ENCODE assay signal across 14 cellular contexts in genomic region chrX:80550722-80551121, GRCh38.
DNase-seq lines count a peak whose midpoint lies in the region; ATAC-seq and TF ChIP-seq lines count a peak whose summit lies in the region.
"Had no signal": no experiment of that assay in that cellular context is flagged by ENCODE, and none has a peak within 500 bp of the region (broad histone marks: within the 10 kb centered on the region; RNA-seq: fewer than 3 reads in every experiment).

No MANE protein-coding gene starts in this region.

- TF ChIP-seq CTCF in OCI-LY7 (conservative IDR thresholded peaks at IDR 0.05; ENCODE audit: low read length), result peak; percentile 46

- H3K4me3 Mint-ChIP-seq in natural killer cell treated with Interleukin-12 subunit alpha and Interleukin-12 subunit beta and Interleukin-15 and Interleukin-18, amount 100 ng/mL, for 72 hours, result no peak overlapping the region
- H3K4me3 Mint-ChIP-seq: activated naive CD8-positive, alpha-beta T cell had no signal

- H3K36me3 Mint-ChIP-seq in natural killer cell treated with Interleukin-12 subunit alpha and Interleukin-12 subunit beta and Interleukin-15 and Interleukin-18, amount 100 ng/mL, for 72 hours, result no peaks in the 10 kb centered on the region
- H3K36me3 Mint-ChIP-seq: activated naive CD8-positive, alpha-beta T cell had no signal

- H3K9me2 ChIP-seq in OCI-LY7 (ENCODE audit: insufficient read depth, low read length), result no peaks in the 10 kb centered on the region

- intact Hi-C loops in OCI-LY7 (cut with micrococcal nuclease; ENCODE audit: unreplicated experiment), result no loop called here

- H2AFZ ChIP-seq in OCI-LY7 (ENCODE audit: low read length), result no peak overlapping the region

- H3K9me3 Mint-ChIP-seq in natural killer cell treated with Interleukin-12 subunit alpha and Interleukin-12 subunit beta and Interleukin-15 and Interleukin-18, amount 100 ng/mL, for 72 hours, result no peaks in the 10 kb centered on the region

- no peak overlapping the region for H3K4me3 ChIP-seq in OCI-LY7 (ENCODE audit: low read depth, low read length, poor library complexity, severe bottlenecking)
- H3K4me3 ChIP-seq: vagina had no signal

- no peaks in the 10 kb centered on the region for H3K4me1 ChIP-seq in OCI-LY7 (ENCODE audit: insufficient read depth, low read length, poor library complexity, severe bottlenecking)
- H3K4me1 ChIP-seq: vagina had no signal

- peaks cover 0 to 2% of the 10 kb centered on the region in 2 donors for H3K27me3 Mint-ChIP-seq in natural killer cell treated with Interleukin-12 subunit alpha and Interleukin-12 subunit beta and Interleukin-15 and Interleukin-18, amount 100 ng/mL, for 72 hours
- H3K27me3 Mint-ChIP-seq: activated naive CD8-positive, alpha-beta T cell had no signal

- no peaks in the 10 kb centered on the region for H3K4me1 Mint-ChIP-seq in natural killer cell treated with Interleukin-12 subunit alpha and Interleukin-12 subunit beta and Interleukin-15 and Interleukin-18, amount 100 ng/mL, for 72 hours (ENCODE audit: low read depth in 2 of 2)

- H3K4me2 ChIP-seq in OCI-LY7 (ENCODE audit: low read length), result no peak overlapping the region

- DNase-seq in NCI-H526 (lab: John Stamatoyannopoulos, UW) (peak; percentile 6 to 31), NCI-H526 treated with DMSO at 0.1 percent for 48 hours (lab: John Stamatoyannopoulos, UW) (no peak), OCI-LY7 (ENCODE audit: low spot score) (peak; percentile 0), islet precursor cell (peak; percentile 61)
- no peak for DNase-seq in natural killer cell treated with Interleukin-12 subunit alpha and Interleukin-12 subunit beta and Interleukin-15 and Interleukin-18, amount 100 ng/mL, for 72 hours (ENCODE audit: low spot score)
- DNase-seq: activated CD8-positive, alpha-beta memory T cell treated with anti-CD3 and anti-CD28 coated beads, Interleukin-2, amount 50 U/mL, for 4 hours; mesenchymal stem cell; NCI-H2029 had no signal

- H3K79me2 ChIP-seq in OCI-LY7 (ENCODE audit: insufficient read depth, low read depth, low read length), result no peaks in the 10 kb centered on the region

- POLR2A ChIA-PET in OCI-LY7 (lab: Charles Lee), result no interaction called here

- no TSS peak for BruUV-seq in OCI-LY7 (replicated peaks; lab: Mats Ljungman, UMichigan)

- H4K20me1 ChIP-seq in OCI-LY7 (ENCODE audit: insufficient read depth, low read length), result no peaks in the 10 kb centered on the region

- CTCF ChIA-PET in OCI-LY7 (lab: Charles Lee; ENCODE audit: unreplicated experiment), result no interaction called here

- ATAC-seq in HG02885 (IDR thresholded peaks at IDR 0.05; ENCODE audit: poor library complexity, unreplicated experiment), result peak; percentile 61
- no peak for ATAC-seq in GM21786 (IDR thresholded peaks at IDR 0.05; ENCODE audit: unreplicated experiment)
- no peak for ATAC-seq in HG02973 (IDR thresholded peaks at IDR 0.05; ENCODE audit: unreplicated experiment)
- no peak for ATAC-seq in natural killer cell treated with Interleukin-12 subunit alpha and Interleukin-12 subunit beta and Interleukin-15 and Interleukin-18, amount 100 ng/mL, for 72 hours
- ATAC-seq: Panc1 had no signal

- H3K9me3 ChIP-seq in OCI-LY7 (ENCODE audit: low read length), result no peaks in the 10 kb centered on the region
- H3K9me3 ChIP-seq: vagina had no signal

- H3K27ac Mint-ChIP-seq in natural killer cell treated with Interleukin-12 subunit alpha and Interleukin-12 subunit beta and Interleukin-15 and Interleukin-18, amount 100 ng/mL, for 72 hours, result no peak overlapping the region
- H3K27ac Mint-ChIP-seq: activated naive CD8-positive, alpha-beta T cell had no signal

- H3K27ac ChIP-seq in OCI-LY7 (ENCODE audit: low read depth, low read length, poor library complexity, severe bottlenecking), result no peak overlapping the region
- H3K27ac ChIP-seq: vagina had no signal

- no peaks in the 10 kb centered on the region for H3K36me3 ChIP-seq in OCI-LY7 (ENCODE audit: insufficient read depth, low read length)
- H3K36me3 ChIP-seq: vagina had no signal

Comparison
In these comparisons a context has a peak if more than half of its experiments do, and no peak if none do; other contexts are left out.
1. DNase-seq: peak in NCI-H526 (2 of 2), OCI-LY7 (single experiment) and islet precursor cell (single experiment); none in NCI-H526 treated with DMSO at 0.1 percent for 48 hours (single experiment) and natural killer cell treated with Interleukin-12 subunit alpha and Interleukin-12 subunit beta and Interleukin-15 and Interleukin-18, amount 100 ng/mL, for 72 hours (single experiment).